In genomic region chr1:156801409-156802121, GRCh38 we compare ENCODE assay signal across 10 cellular contexts. TPM values are rescaled to one million over a fixed set of nuclear protein-coding genes. Genes with fewer than 3 reads are reported as not detected.
DNase-seq lines count a peak whose midpoint lies in the region; ATAC-seq and TF ChIP-seq lines count a peak whose summit lies in the region.
"Had no signal": no experiment of that assay in that cellular context is flagged by ENCODE, and none has a peak within 500 bp of the region (broad histone marks: within the 10 kb centered on the region; RNA-seq: fewer than 3 reads in every experiment).

No MANE protein-coding gene starts in this region.

- TF ChIP-seq CTCF in OCI-LY3 (IDR thresholded peaks at IDR 0.05; ENCODE audit: low read depth, low read length) = peak; percentile 44
- TF ChIP-seq CTCF in chondrocyte (IDR thresholded peaks at IDR 0.05) = peak; percentile 57
- TF ChIP-seq CTCF in parathyroid adenoma (IDR thresholded peaks at IDR 0.05) = no peak
- TF ChIP-seq CTCF in spleen (IDR thresholded peaks at IDR 0.05 in 8 of 11, conservative IDR thresholded peaks at IDR 0.05 in 3 of 11) = no peak

- no peak overlapping the region for H3K4me3 Mint-ChIP-seq in chondrocyte (ENCODE audit: unreplicated experiment)

- H3K9me3 ChIP-seq in OCI-LY3 (ENCODE audit: insufficient read depth, low read length) (no peaks in the 10 kb centered on the region), parathyroid adenoma (ENCODE audit: control insufficient read depth, low read length) (no peaks in the 10 kb centered on the region), spleen (no peaks in the 10 kb centered on the region)
- H3K9me3 ChIP-seq: tibial artery had no signal

- H3K9me3 Mint-ChIP-seq in chondrocyte (ENCODE audit: low read depth) = no peaks in the 10 kb centered on the region

- H4K20me1 ChIP-seq in OCI-LY3 (ENCODE audit: insufficient read depth, low read length) = peaks cover 4% of the 10 kb centered on the region; the same call in 1 of the 2 replicates

- H3K4me1 ChIP-seq in OCI-LY3 (ENCODE audit: low read length) (peaks cover 35% of the 10 kb centered on the region), parathyroid adenoma (peaks cover 23% of the 10 kb centered on the region), spleen (peaks cover 0 to 43% (median 11%) of the 10 kb centered on the region in 6 donors)

- no peak for ATAC-seq in HG03039 (IDR thresholded peaks at IDR 0.05; ENCODE audit: unreplicated experiment)

- H3K27ac ChIP-seq in OCI-LY3 (ENCODE audit: low read length) (no peak overlapping the region), parathyroid adenoma (no peak overlapping the region), spleen (peak overlapping the region in 2 of 8 donors; percentile 4 to 8)
- H3K27ac ChIP-seq: tibial artery had no signal

- H3K27ac Mint-ChIP-seq in chondrocyte (ENCODE audit: unreplicated experiment) = no peak overlapping the region

- H2AFZ ChIP-seq in OCI-LY3 (ENCODE audit: low read depth, low read length) (no peak overlapping the region), parathyroid adenoma (no peak overlapping the region)

- H3K9ac ChIP-seq in OCI-LY3 (ENCODE audit: low read length) = no peak overlapping the region
- H3K9ac ChIP-seq in parathyroid adenoma = no peak overlapping the region

- no peak overlapping the region for H3K4me3 ChIP-seq in OCI-LY3 (ENCODE audit: low read length)
- no peak overlapping the region for H3K4me3 ChIP-seq in parathyroid adenoma (ENCODE audit: low read depth, low read length)
- no peak overlapping the region for H3K4me3 ChIP-seq in spleen
- H3K4me3 ChIP-seq: tibial artery had no signal

- TF ChIP-seq POLR2A in spleen (IDR thresholded peaks at IDR 0.05) = no peak

- H3K4me2 ChIP-seq in OCI-LY3 (ENCODE audit: low read length) (no peak overlapping the region), parathyroid adenoma (ENCODE audit: low read length) (peak overlapping the region; percentile 5)

- H3K36me3 ChIP-seq in OCI-LY3 (replicated peaks; ENCODE audit: low read depth, low read length) (peaks cover 43% of the 10 kb centered on the region), parathyroid adenoma (ENCODE audit: control insufficient read depth, insufficient read depth, low read length) (no peaks in the 10 kb centered on the region), spleen (peaks cover 2 to 72% (median 50%) of the 10 kb centered on the region in 6 donors)

- H3K27me3 ChIP-seq in OCI-LY3 (ENCODE audit: low read depth, low read length) (no peaks in the 10 kb centered on the region), parathyroid adenoma (ENCODE audit: control insufficient read depth, insufficient read depth, low read length) (no peaks in the 10 kb centered on the region), spleen (replicated peaks in 1 of 7) (no peaks in the 10 kb centered on the region)
- H3K27me3 ChIP-seq: tibial artery had no signal

- peaks cover 7% of the 10 kb centered on the region for H3K4me1 Mint-ChIP-seq in chondrocyte (ENCODE audit: low read depth)

- peaks cover 12% of the 10 kb centered on the region for H3K36me3 Mint-ChIP-seq in chondrocyte (ENCODE audit: low read depth)

- DNase-seq in NCI-H2171 treated with DMSO at 0.1 percent for 48 hours (lab: John Stamatoyannopoulos, UW) (peak; percentile 25), NCI-H2171 (lab: John Stamatoyannopoulos, UW) (no peak), chondrocyte (ENCODE audit: low spot score) (no peak), NCI-H226 (no peak), spleen (no peak)
- DNase-seq: KG1 had no signal

- H3K79me2 ChIP-seq in OCI-LY3 (ENCODE audit: low read length) (no peaks in the 10 kb centered on the region), parathyroid adenoma (no peaks in the 10 kb centered on the region)

- no peaks in the 10 kb centered on the region for H3K27me3 Mint-ChIP-seq in chondrocyte (ENCODE audit: low read depth)

- 57 to 76% (median 73%) methylated on average over 7 of the region's 7 CpGs for WGBS in spleen, 5 donors

- intact Hi-C loops in spleen (cut with DNase I; ENCODE audit: low total_unique reads) = loop anchor here (10.0 kb wide), 1 partner anchor 53 kb away; the partner anchor contains the start of gene INSRR

RNA-seq across cellular contexts. Expression of gene SH2D2A, which starts 15.1 kb away (rescaled TPM):
- total RNA-seq in chondrocyte (not detected in 3 replicates), spleen (10 to 100 TPM; 10.4 to 22.1 (median 15.1) TPM)
- polyA plus RNA-seq in spleen = 1 to 10 TPM; 3.6 to 5.6 (median 5.2) TPM

RNA-seq across cellular contexts. Expression of gene PRCC, which starts 34.2 kb away (rescaled TPM):
- total RNA-seq in chondrocyte (57.0 to 61.7 TPM (median 60.9 TPM) in 3 replicates), spleen (10 to 100 TPM; 45.4 to 64.6 (median 57.9) TPM)
- polyA plus RNA-seq in spleen = 10 to 100 TPM; 39.1 to 55.9 (median 52.5) TPM

RNA-seq across cellular contexts. Expression of gene HDGF, which starts 50.1 kb away (rescaled TPM):
- 136 to 143 TPM (median 140 TPM) in 3 replicates for total RNA-seq in chondrocyte
- total RNA-seq in spleen = 100 to 1,000 TPM in 4 of 7 donors, 10 to 100 TPM in 3; 80.9 to 143 (median 110) TPM
- 100 to 1,000 TPM in 1 of 3 donors, 10 to 100 TPM in 2; 48.8 to 100 (median 66.0) TPM for polyA plus RNA-seq in spleen

RNA-seq across cellular contexts. Expression of gene INSRR, which starts 57.4 kb away (rescaled TPM):
- not detected in 3 replicates for total RNA-seq in chondrocyte
- total RNA-seq in spleen = under 1 TPM in 3 of 7 donors, not detected in 4; 0.09 TPM
- polyA plus RNA-seq in spleen = under 1 TPM in 1 of 3 donors, not detected in 2; under 0.01 TPM

RNA-seq across cellular contexts. Expression of gene NTRK1, which starts 59.1 kb away (rescaled TPM):
- not detected in 3 replicates for total RNA-seq in chondrocyte
- total RNA-seq in spleen = 1 to 10 TPM in 1 of 7 donors, under 1 TPM in 3, not detected in 3; 0.18 to 1.4 (median 0.48) TPM
- polyA plus RNA-seq in spleen = under 1 TPM in 2 of 3 donors, not detected in 1; 0.09 to 0.22 TPM

Comparison
In these comparisons a context has a peak if more than half of its experiments do, and no peak if none do; other contexts are left out.
1. CTCF ChIP-seq: peak in OCI-LY3 (single experiment) and chondrocyte (single experiment); none in parathyroid adenoma (single experiment) and spleen (0 of 11).
2. RNA of gene SH2D2A, which starts 15.1 kb away (total RNA-seq): 10.4 to 22.1 TPM in spleen; not detected in chondrocyte; every median in the first group is over 10 times any median in the second.